ENCODE assay signal across 1 cellular context in the genomic region with DNA sequence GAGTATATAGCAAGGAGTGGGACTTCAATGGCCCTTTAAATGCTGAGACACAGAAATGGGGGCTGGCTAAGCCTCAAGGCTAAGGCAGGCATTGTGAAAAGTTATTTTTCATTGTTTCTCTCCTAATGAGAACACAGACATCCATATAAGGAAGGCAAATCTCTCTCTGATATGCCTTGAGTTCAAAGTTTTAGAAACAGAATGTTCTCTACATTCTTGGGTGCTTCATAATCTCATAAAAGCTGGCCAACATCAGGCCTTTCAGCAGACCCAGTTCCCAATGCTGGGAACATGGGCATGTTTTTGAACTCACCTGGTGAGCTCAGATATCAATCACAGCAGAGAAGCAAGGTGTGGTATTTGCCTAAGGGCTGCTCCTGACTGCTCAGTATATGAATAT.
TF ChIP-seq lines count a peak whose summit lies in the region.

No MANE protein-coding gene starts in this region.

TF ChIP-seq in IMR-90, 13 proteins besides CTCF, POLR2A, EP300 and RAD21:
- TF ChIP-seq, protein P1, sequence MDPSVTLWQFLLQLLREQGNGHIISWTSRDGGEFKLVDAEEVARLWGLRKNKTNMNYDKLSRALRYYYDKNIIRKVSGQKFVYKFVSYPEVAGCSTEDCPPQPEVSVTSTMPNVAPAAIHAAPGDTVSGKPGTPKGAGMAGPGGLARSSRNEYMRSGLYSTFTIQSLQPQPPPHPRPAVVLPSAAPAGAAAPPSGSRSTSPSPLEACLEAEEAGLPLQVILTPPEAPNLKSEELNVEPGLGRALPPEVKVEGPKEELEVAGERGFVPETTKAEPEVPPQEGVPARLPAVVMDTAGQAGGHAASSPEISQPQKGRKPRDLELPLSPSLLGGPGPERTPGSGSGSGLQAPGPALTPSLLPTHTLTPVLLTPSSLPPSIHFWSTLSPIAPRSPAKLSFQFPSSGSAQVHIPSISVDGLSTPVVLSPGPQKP (IDR thresholded peaks at IDR 0.05; ENCODE audit: borderline replicate concordance, low read depth, low read length): no peak
- TF ChIP-seq MXI1 (IDR thresholded peaks at IDR 0.05; ENCODE audit: borderline replicate concordance, low read depth, low read length): no peak
- no peak for TF ChIP-seq NFE2L2 (IDR thresholded peaks at IDR 0.05; ENCODE audit: low read depth, low read length)
- TF ChIP-seq, protein P2, sequence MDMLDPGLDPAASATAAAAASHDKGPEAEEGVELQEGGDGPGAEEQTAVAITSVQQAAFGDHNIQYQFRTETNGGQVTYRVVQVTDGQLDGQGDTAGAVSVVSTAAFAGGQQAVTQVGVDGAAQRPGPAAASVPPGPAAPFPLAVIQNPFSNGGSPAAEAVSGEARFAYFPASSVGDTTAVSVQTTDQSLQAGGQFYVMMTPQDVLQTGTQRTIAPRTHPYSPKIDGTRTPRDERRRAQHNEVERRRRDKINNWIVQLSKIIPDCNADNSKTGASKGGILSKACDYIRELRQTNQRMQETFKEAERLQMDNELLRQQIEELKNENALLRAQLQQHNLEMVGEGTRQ (IDR thresholded peaks at IDR 0.05; ENCODE audit: low read depth, low read length): no peak
- no peak for TF ChIP-seq SMC3 (IDR thresholded peaks at IDR 0.05; ENCODE audit: low read depth, low read length)
- no peak for TF ChIP-seq CEBPB (IDR thresholded peaks at IDR 0.05; ENCODE audit: low read depth, low read length)
- TF ChIP-seq RFX5 (IDR thresholded peaks at IDR 0.05; ENCODE audit: low read depth, low read length): no peak
- no peak for TF ChIP-seq BHLHE40 (IDR thresholded peaks at IDR 0.05; ENCODE audit: low read depth, low read length)
- no peak for TF ChIP-seq MAZ (IDR thresholded peaks at IDR 0.05; ENCODE audit: borderline replicate concordance, low read depth, low read length)
- no peak for TF ChIP-seq CHD1 (IDR thresholded peaks at IDR 0.05; ENCODE audit: low read depth, low read length)
- TF ChIP-seq MAFK (IDR thresholded peaks at IDR 0.05; ENCODE audit: low read depth, low read length): no peak
- no peak for TF ChIP-seq FOS (IDR thresholded peaks at IDR 0.05; ENCODE audit: low read depth, low read length)
- TF ChIP-seq RCOR1 (IDR thresholded peaks at IDR 0.05; ENCODE audit: insufficient replicate concordance, low read length): no peak
